Comparison of ENCODE assay signal across 11 cellular contexts in genomic region chr12:6199211-6199530, GRCh38. TPM values are rescaled to one million over a fixed set of nuclear protein-coding genes. Genes with fewer than 3 reads are reported as not detected.
A peak's percentile ranks its signal among the peaks of the same experiment; 100 is the strongest.
DNase-seq lines count a peak whose midpoint lies in the region; ATAC-seq and TF ChIP-seq lines count a peak whose summit lies in the region.
"Had no signal": no experiment of that assay in that cellular context is flagged by ENCODE, and none has a peak within 500 bp of the region (broad histone marks: within the 10 kb centered on the region; RNA-seq: fewer than 3 reads in every experiment).

No MANE protein-coding gene starts in this region.

- ATAC-seq in WTC11 (no peak), gastroesophageal sphincter (no peak), left colon (no peak)

- 8 to 11% methylated on average over 9 of the region's 9 CpGs for WGBS in gastroesophageal sphincter (ENCODE audit: low coverage in 1 of 2), 2 donors

- H3K9me3 ChIP-seq in gastroesophageal sphincter: no peaks in the 10 kb centered on the region
- H3K9me3 ChIP-seq in skeletal muscle satellite cell (replicated peaks; ENCODE audit: low read length): no peaks in the 10 kb centered on the region
- H3K9me3 ChIP-seq in A673 (ENCODE audit: low read depth, low read length, poor library complexity, severe bottlenecking): no peaks in the 10 kb centered on the region

- intact Hi-C loops in Calu3 (cut with micrococcal nuclease; ENCODE audit: unreplicated experiment): no loop called here
- intact Hi-C loops in A673 (cut with micrococcal nuclease; ENCODE audit: unreplicated experiment): loop anchor here (10.0 kb wide), 1 partner anchor 134 kb away; no protein-coding TSS in a partner anchor
- intact Hi-C loops in left colon (cut with DNase I, micrococcal nuclease): loop anchor here (5.0 to 10.0 kb wide), 3 partner anchors 33 to 78 kb away; no protein-coding TSS in a partner anchor

- CTCF ChIA-PET in Calu3 (lab: Charles Lee): interaction anchor here (1.1 to 1.4 kb wide), 2 partner anchors 78 to 86 kb away, joined by 3 read pairs; no protein-coding TSS in a partner anchor
- CTCF ChIA-PET in WTC11 (lab: Charles Lee): interaction anchor here (0.7 to 16.4 kb wide), 6 partner anchors 8 to 141 kb away, joined by 3 to 431 read pairs (median 14); no protein-coding TSS in a partner anchor
- CTCF ChIA-PET in A673 (lab: Charles Lee): no interaction called here

- TF ChIP-seq CTCF in Calu3 (IDR thresholded peaks at IDR 0.05; ENCODE audit: unreplicated experiment) (no peak), WTC11 (IDR thresholded peaks at IDR 0.05) (no peak), gastroesophageal sphincter (IDR thresholded peaks at IDR 0.05) (no peak), A673 (conservative IDR thresholded peaks at IDR 0.05; ENCODE audit: low read depth, low read length) (no peak)

- peak overlapping the region; percentile 70 for H3K9ac ChIP-seq in skeletal muscle satellite cell (ENCODE audit: low read depth, low read length)

- H3K27ac ChIP-seq in gastroesophageal sphincter: peak overlapping the region; percentile 89 to 100 (median 98)
- no peak overlapping the region for H3K27ac ChIP-seq in A673 (ENCODE audit: low read depth, low read length, poor library complexity, severe bottlenecking)

- POLR2A ChIA-PET in WTC11 (lab: Charles Lee): interaction anchor here (0.8 kb wide), 1 partner anchor 65 kb away, joined by 3 read pairs; no protein-coding TSS in a partner anchor
- POLR2A ChIA-PET in A673 (lab: Charles Lee; ENCODE audit: low non-redundant PET): no interaction called here

- no peak for TF ChIP-seq EP300 in gastroesophageal sphincter (IDR thresholded peaks at IDR 0.05)

- no peak for TF ChIP-seq POLR2A in gastroesophageal sphincter (IDR thresholded peaks at IDR 0.05)

- H3K4me3 Mint-ChIP-seq in Calu3 (ENCODE audit: low read depth, unreplicated experiment): peak overlapping the region; percentile 82
- peak overlapping the region; percentile 68 for H3K4me3 Mint-ChIP-seq in WTC11

- no peaks in the 10 kb centered on the region for H3K36me3 ChIP-seq in gastroesophageal sphincter
- H3K36me3 ChIP-seq in skeletal muscle satellite cell (ENCODE audit: insufficient read depth, low read length): no peaks in the 10 kb centered on the region
- no peaks in the 10 kb centered on the region for H3K36me3 ChIP-seq in A673 (ENCODE audit: insufficient read depth, low read length, poor library complexity, severe bottlenecking)

- peak overlapping the region; percentile 82 for H3K4me2 ChIP-seq in skeletal muscle satellite cell (ENCODE audit: low read length)

- DNase-seq in Calu3 (no peak), WTC11 (ENCODE audit: low spot score) (no peak), A673 (ENCODE audit: low spot score) (no peak), NCI-H1105 (lab: John Stamatoyannopoulos, UW) (no peak), A172 (ENCODE audit: low spot score) (no peak), left colon (no peak)
- DNase-seq: activated CD8-positive, alpha-beta memory T cell treated with anti-CD3 and anti-CD28 coated beads, Interleukin-2, amount 50 U/mL, for 48 hours; NK-92 treated with Interleukin-12 subunit alpha and Interleukin-12 subunit beta, amount 100 ng/mL, for 24 hours; stimulated activated CD4-positive, alpha-beta T cell treated with anti-CD3 and anti-CD28 coated beads, Interleukin-15, amount 100 ng/mL, for 24 hours had no signal

- H3K27ac Mint-ChIP-seq in Calu3 (ENCODE audit: unreplicated experiment) (peak overlapping the region; percentile 66), WTC11 (peak overlapping the region; percentile 87)

- H3K27me3 Mint-ChIP-seq in Calu3 (ENCODE audit: unreplicated experiment) (no peaks in the 10 kb centered on the region), WTC11 (ENCODE audit: low read depth) (peaks cover 7% of the 10 kb centered on the region; the same call in 1 of the 2 replicates)

- H3K9me3 Mint-ChIP-seq in Calu3 (ENCODE audit: low read depth, unreplicated experiment) (no peaks in the 10 kb centered on the region), WTC11 (no peaks in the 10 kb centered on the region)

- H3K36me3 Mint-ChIP-seq in Calu3 (ENCODE audit: insufficient read depth, unreplicated experiment) (peaks cover 33% of the 10 kb centered on the region), WTC11 (peaks cover 8% of the 10 kb centered on the region)

- H3K4me3 ChIP-seq in gastroesophageal sphincter (peak overlapping the region; percentile 78 to 100), skeletal muscle satellite cell (ENCODE audit: low read length) (no peak overlapping the region), A673 (ENCODE audit: low read depth, low read length, poor library complexity, severe bottlenecking) (no peak overlapping the region)

- H3K4me1 Mint-ChIP-seq in Calu3 (ENCODE audit: low read depth, unreplicated experiment) (peaks cover 56% of the 10 kb centered on the region), WTC11 (peaks cover 71% of the 10 kb centered on the region)

- no peaks in the 10 kb centered on the region for H3K27me3 ChIP-seq in gastroesophageal sphincter
- no peaks in the 10 kb centered on the region for H3K27me3 ChIP-seq in skeletal muscle satellite cell (ENCODE audit: control insufficient read depth, insufficient read depth, low read length)
- peaks cover 20% of the 10 kb centered on the region for H3K27me3 ChIP-seq in A673 (replicated peaks; ENCODE audit: insufficient read depth, low read depth, low read length, poor library complexity)

- BruUV-seq in Calu3 (replicated peaks; lab: Mats Ljungman, UMichigan): no TSS peak
- no TSS peak for BruUV-seq in A673 (replicated peaks; lab: Mats Ljungman, UMichigan)

- H3K4me1 ChIP-seq in gastroesophageal sphincter (peaks cover 0 to 73% (median 42%) of the 10 kb centered on the region in 3 donors), skeletal muscle satellite cell (ENCODE audit: control insufficient read depth, insufficient read depth, low read length) (peaks cover 39% of the 10 kb centered on the region), A673 (ENCODE audit: insufficient read depth, low read length, poor library complexity, severe bottlenecking) (no peaks in the 10 kb centered on the region)

TF ChIP-seq in WTC11, 78 proteins besides CTCF, POLR2A, EP300 and RAD21 (continues in another document):
- no peak for TF ChIP-seq AR (CRISPR knock-in tag; IDR thresholded peaks at IDR 0.05)
- TF ChIP-seq CREB1 (CRISPR knock-in tag; IDR thresholded peaks at IDR 0.05): no peak
- no peak for TF ChIP-seq HMGXB4 (CRISPR knock-in tag; IDR thresholded peaks at IDR 0.05)

RNA-seq across cellular contexts. Expression of gene CD9, which starts 1.0 kb away (rescaled TPM):
- 124 and 128 TPM in 2 replicates for total RNA-seq in Calu3 (2022)
- 241 to 260 TPM (median 251 TPM) in 3 replicates for total RNA-seq in WTC11 (2021)
- 100 to 1,000 TPM; 379 to 558 (median 468) TPM for total RNA-seq in gastroesophageal sphincter
- 31.7 and 66.4 TPM in 2 replicates for total RNA-seq in skeletal muscle satellite cell (2012; rRNA removed)
- total RNA-seq in A673 (2021): 2.8 TPM in 2 replicates
- 107 and 128 TPM in 2 replicates for total RNA-seq in A172 (2014; rRNA removed; shearing (Covaris generic))
- total RNA-seq in left colon: 100 to 1,000 TPM; 574 to 766 TPM

Comparison
In these comparisons a context has a peak if more than half of its experiments do, and no peak if none do; other contexts are left out.
1. H3K4me3 ChIP-seq: peak in gastroesophageal sphincter (2 of 2); none in skeletal muscle satellite cell (single experiment) and A673 (single experiment).
2. RNA of gene CD9, which starts 1.0 kb away (total RNA-seq): 574 to 766 TPM in left colon, 379 to 558 TPM in gastroesophageal sphincter, 241 to 260 TPM in WTC11, 107 to 128 TPM in A172 and 124 to 128 TPM in Calu3; 2.8 TPM in A673; every median in the first group is over 10 times any median in the second.